8 cellular contexts compared by ENCODE assay signal in the genomic region with DNA sequence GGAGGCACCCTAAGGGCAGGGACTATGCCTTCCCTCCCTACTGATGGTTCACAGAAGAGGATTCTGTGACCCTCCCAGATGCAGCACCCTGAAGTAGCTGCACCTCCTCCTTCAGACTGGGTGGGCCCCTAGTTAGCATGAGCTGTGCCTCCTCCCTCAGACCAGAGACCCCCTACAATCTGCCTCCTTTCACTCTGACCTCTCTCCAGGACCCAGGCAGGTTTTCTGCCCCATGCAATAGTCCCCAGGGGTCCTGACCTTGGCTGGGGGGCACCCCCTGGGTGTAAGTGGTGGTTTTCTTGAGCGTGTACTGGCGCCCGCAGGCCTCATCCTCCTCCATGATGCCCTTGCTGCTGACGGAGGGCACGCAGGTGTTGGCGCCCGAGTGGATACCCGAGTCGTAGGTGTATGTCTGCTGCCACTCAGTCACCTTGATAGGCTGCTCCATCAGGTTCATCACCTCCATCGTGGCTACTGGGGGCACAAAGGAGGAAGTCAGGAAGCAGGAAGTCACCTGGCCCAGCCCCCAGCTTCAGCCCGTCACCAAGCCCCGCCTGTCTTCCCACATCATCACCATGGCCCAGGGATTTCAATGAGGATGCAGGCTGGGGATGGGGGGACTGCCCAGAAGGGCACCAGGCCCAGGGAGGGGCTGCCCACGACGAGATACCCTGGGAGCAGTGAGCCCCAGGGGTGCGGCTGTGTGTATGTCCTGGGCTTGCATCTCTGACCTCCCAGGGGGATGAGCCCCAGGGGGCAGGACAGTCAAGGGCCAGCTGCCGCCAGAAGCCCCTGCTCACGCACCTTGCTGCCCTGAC.
DNase-seq lines count a peak whose midpoint lies in the region; ATAC-seq and TF ChIP-seq lines count a peak whose summit lies in the region.
"Had no signal": no experiment of that assay in that cellular context is flagged by ENCODE, and none has a peak within 500 bp of the region (broad histone marks: within the 10 kb centered on the region; RNA-seq: fewer than 3 reads in every experiment).

No MANE protein-coding gene starts in this region.

- H3K4me1 ChIP-seq in mucosa of stomach (ENCODE audit: control insufficient read depth, insufficient read depth, low read length), result peaks cover 56% of the 10 kb centered on the region

- peaks cover 30% of the 10 kb centered on the region for H3K36me3 ChIP-seq in mucosa of stomach (ENCODE audit: control insufficient read depth, insufficient read depth, low read length)

- H3K4me3 ChIP-seq in mucosa of stomach (ENCODE audit: low read length), result peak overlapping the region; percentile 9
- H3K4me3 ChIP-seq: left lung had no signal

- H3K27me3 ChIP-seq in mucosa of stomach (ENCODE audit: control insufficient read depth, insufficient read depth, low read length), result no peaks in the 10 kb centered on the region
- H3K27me3 ChIP-seq: left lung had no signal

- no peaks in the 10 kb centered on the region for H3K9me3 ChIP-seq in mucosa of stomach (ENCODE audit: control insufficient read depth, low read length)
- H3K9me3 ChIP-seq: left lung had no signal

- POLR2A ChIA-PET in RWPE1 (lab: Yijun Ruan, JAX; ENCODE audit: low non-redundant PET), result interaction anchor here (1.2 kb wide), 1 partner anchor 15 kb away, joined by 3 read pairs; the partner anchor contains the start of gene JUP

- H3K9ac ChIP-seq in mucosa of stomach (ENCODE audit: low read length), result peak overlapping the region; percentile 66

- DNase-seq in RWPE1 (ENCODE audit: low spot score), result no peak
- DNase-seq: activated T-cell treated with anti-CD3 and anti-CD28 coated beads, Interleukin-2, amount 50 U/mL, for 4 hours; EL; NCI-H1930 had no signal

- CTCF ChIA-PET in RWPE1 (lab: Yijun Ruan, JAX), result interaction anchor here (1.2 to 1.5 kb wide), 2 partner anchors 14 to 30 kb away, joined by 5 read pairs; no protein-coding TSS in a partner anchor

- TF ChIP-seq CTCF in RWPE1 (conservative IDR thresholded peaks at IDR 0.05; ENCODE audit: low read depth), result no peak

- ATAC-seq in GM18517 (IDR thresholded peaks at IDR 0.05; ENCODE audit: unreplicated experiment) (no peak), GM21723 (IDR thresholded peaks at IDR 0.05; ENCODE audit: unreplicated experiment) (no peak)
- ATAC-seq: activated T-cell treated with anti-CD3 and anti-CD28 coated beads, Interleukin-2, amount 50 U/mL, for 4 hours had no signal

- peak overlapping the region; percentile 97 for H3K27ac ChIP-seq in RWPE1
